In genomic region chr17:83125515-83126274, GRCh38 we compare ENCODE assay signal across 9 cellular contexts. TPM values are rescaled to one million over a fixed set of nuclear protein-coding genes. Genes with fewer than 3 reads are reported as not detected.
DNase-seq lines count a peak whose midpoint lies in the region; ATAC-seq and TF ChIP-seq lines count a peak whose summit lies in the region.
"Had no signal": no experiment of that assay in that cellular context is flagged by ENCODE, and none has a peak within 500 bp of the region (broad histone marks: within the 10 kb centered on the region; RNA-seq: fewer than 3 reads in every experiment).

No MANE protein-coding gene starts in this region.

- CTCF ChIA-PET in activated CD4-positive, alpha-beta T cell treated with anti-CD3 and anti-CD28 coated beads for 36 hours (lab: Charles Lee), result no interaction called here
- CTCF ChIA-PET in activated CD4-positive, alpha-beta T cell treated with anti-CD3 and anti-CD28 coated beads, Interleukin-2, amount 10 ng/mL, durations not matched to agents 7 days and 5 days (lab: Charles Lee), result interaction anchor here (1.1 kb wide), 1 partner anchor 9 kb away, joined by 6 read pairs; no protein-coding TSS in a partner anchor
- CTCF ChIA-PET in RWPE1 (lab: Yijun Ruan, JAX), result interaction anchor here (0.7 to 1.0 kb wide), 2 partner anchors 25 to 33 kb away, joined by 3 read pairs; no protein-coding TSS in a partner anchor

- no peak overlapping the region for H3K4me3 Mint-ChIP-seq in activated CD4-positive, alpha-beta T cell treated with anti-CD3 and anti-CD28 coated beads for 36 hours
- H3K4me3 Mint-ChIP-seq in activated CD4-positive, alpha-beta T cell treated with anti-CD3 and anti-CD28 coated beads, Interleukin-2, amount 10 ng/mL, durations not matched to agents 7 days and 5 days, result no peak overlapping the region

- no peak overlapping the region for H3K27ac Mint-ChIP-seq in activated CD4-positive, alpha-beta T cell treated with anti-CD3 and anti-CD28 coated beads for 36 hours
- H3K27ac Mint-ChIP-seq in activated CD4-positive, alpha-beta T cell treated with anti-CD3 and anti-CD28 coated beads, Interleukin-2, amount 10 ng/mL, durations not matched to agents 7 days and 5 days, result no peak overlapping the region

- peaks cover 9% of the 10 kb centered on the region for H3K4me1 Mint-ChIP-seq in activated CD4-positive, alpha-beta T cell treated with anti-CD3 and anti-CD28 coated beads for 36 hours
- H3K4me1 Mint-ChIP-seq in activated CD4-positive, alpha-beta T cell treated with anti-CD3 and anti-CD28 coated beads, Interleukin-2, amount 10 ng/mL, durations not matched to agents 7 days and 5 days, result peaks cover 18% of the 10 kb centered on the region

- no peaks in the 10 kb centered on the region for H3K9me3 Mint-ChIP-seq in activated CD4-positive, alpha-beta T cell treated with anti-CD3 and anti-CD28 coated beads for 36 hours (ENCODE audit: low read depth)
- peaks cover 4% of the 10 kb centered on the region for H3K9me3 Mint-ChIP-seq in activated CD4-positive, alpha-beta T cell treated with anti-CD3 and anti-CD28 coated beads, Interleukin-2, amount 10 ng/mL, durations not matched to agents 7 days and 5 days

- H3K4me1 ChIP-seq in heart left ventricle, result peaks cover 0 to 12% (median 0%) of the 10 kb centered on the region in 12 donors

- peak; percentile 44 for DNase-seq in activated CD4-positive, alpha-beta T cell treated with anti-CD3 and anti-CD28 coated beads for 36 hours
- DNase-seq in activated CD4-positive, alpha-beta T cell treated with anti-CD3 and anti-CD28 coated beads, Interleukin-2, amount 10 ng/mL, durations not matched to agents 7 days and 5 days, result no peak
- peak; percentile 21 for DNase-seq in RWPE1 (ENCODE audit: low spot score)
- peak in 3 of 5 donors; percentile 51 to 68 (median 57) for DNase-seq in heart left ventricle
- DNase-seq in stimulated activated naive CD8-positive, alpha-beta T cell treated with anti-CD3 and anti-CD28 coated beads, Interleukin-15, Interleukin-2, amounts not matched to agents 100 U/mL and 50 U/mL, for 24 hours, result peak; percentile 18
- DNase-seq in foreskin fibroblast, result no peak
- no peak for DNase-seq in NCI-H146 (lab: John Stamatoyannopoulos, UW)
- DNase-seq: AML-193 had no signal

- peak overlapping the region in 1 of 12 donors; percentile 15 for H3K4me3 ChIP-seq in heart left ventricle
- H3K4me3 ChIP-seq in foreskin fibroblast (ENCODE audit: low read depth in 1 of 2, low read length in 2 of 2), result no peak overlapping the region

- H3K9me3 ChIP-seq in heart left ventricle, result no peaks in the 10 kb centered on the region

- WGBS in heart left ventricle, 4 donors, result 58 to 70% (median 66%) methylated on average over 21 of the region's 21 CpGs

- no peak for TF ChIP-seq POLR2A in heart left ventricle (IDR thresholded peaks at IDR 0.05)

- H3K36me3 Mint-ChIP-seq in activated CD4-positive, alpha-beta T cell treated with anti-CD3 and anti-CD28 coated beads for 36 hours (ENCODE audit: low read depth), result no peaks in the 10 kb centered on the region
- no peaks in the 10 kb centered on the region for H3K36me3 Mint-ChIP-seq in activated CD4-positive, alpha-beta T cell treated with anti-CD3 and anti-CD28 coated beads, Interleukin-2, amount 10 ng/mL, durations not matched to agents 7 days and 5 days (ENCODE audit: low read depth)

- H3K36me3 ChIP-seq in heart left ventricle, result no peaks in the 10 kb centered on the region

- TF ChIP-seq CTCF in RWPE1 (conservative IDR thresholded peaks at IDR 0.05; ENCODE audit: low read depth), result no peak
- no peak for TF ChIP-seq CTCF in heart left ventricle (IDR thresholded peaks at IDR 0.05)
- no peak for TF ChIP-seq CTCF in foreskin fibroblast (IDR thresholded peaks at IDR 0.05; ENCODE audit: low read depth, low read length)

- peak overlapping the region; percentile 92 for H3K27ac ChIP-seq in RWPE1
- no peak overlapping the region for H3K27ac ChIP-seq in heart left ventricle

- POLR2A ChIA-PET in activated CD4-positive, alpha-beta T cell treated with anti-CD3 and anti-CD28 coated beads for 36 hours (lab: Charles Lee), result no interaction called here
- POLR2A ChIA-PET in activated CD4-positive, alpha-beta T cell treated with anti-CD3 and anti-CD28 coated beads, Interleukin-2, amount 10 ng/mL, durations not matched to agents 7 days and 5 days (lab: Charles Lee), result no interaction called here
- POLR2A ChIA-PET in RWPE1 (lab: Yijun Ruan, JAX; ENCODE audit: low non-redundant PET), result no interaction called here

- ATAC-seq in activated CD4-positive, alpha-beta T cell treated with anti-CD3 and anti-CD28 coated beads for 36 hours, result peak; percentile 44
- ATAC-seq in heart left ventricle (peak in 3 of 4 donors; percentile 41 to 78 (median 64)), SK-N-SH treated with all-trans-retinoic acid at 6 μM for 48 hours (no peak)
- peak; percentile 37 for ATAC-seq in stimulated activated naive CD8-positive, alpha-beta T cell treated with anti-CD3 and anti-CD28 coated beads, Interleukin-15, Interleukin-2, amounts not matched to agents 100 U/mL and 50 U/mL, for 24 hours

- H3K27me3 Mint-ChIP-seq in activated CD4-positive, alpha-beta T cell treated with anti-CD3 and anti-CD28 coated beads for 36 hours, result peaks cover 29% of the 10 kb centered on the region
- peaks cover 26% of the 10 kb centered on the region for H3K27me3 Mint-ChIP-seq in activated CD4-positive, alpha-beta T cell treated with anti-CD3 and anti-CD28 coated beads, Interleukin-2, amount 10 ng/mL, durations not matched to agents 7 days and 5 days

- intact Hi-C loops in activated CD4-positive, alpha-beta T cell treated with anti-CD3 and anti-CD28 coated beads for 36 hours (cut with DNase I, micrococcal nuclease), result no loop called here
- intact Hi-C loops in heart left ventricle (cut with DNase I), result no loop called here

- peaks cover 0 to 4% (median 0%) of the 10 kb centered on the region in 9 donors for H3K27me3 ChIP-seq in heart left ventricle

TF ChIP-seq in SK-N-SH treated with all-trans-retinoic acid at 6 μM for 48 hours, 23 proteins besides CTCF, POLR2A, EP300 and RAD21:
- TF ChIP-seq ZNF8 (CRISPR knock-in tag; IDR thresholded peaks at IDR 0.05), result no peak
- TF ChIP-seq, protein P1, sequence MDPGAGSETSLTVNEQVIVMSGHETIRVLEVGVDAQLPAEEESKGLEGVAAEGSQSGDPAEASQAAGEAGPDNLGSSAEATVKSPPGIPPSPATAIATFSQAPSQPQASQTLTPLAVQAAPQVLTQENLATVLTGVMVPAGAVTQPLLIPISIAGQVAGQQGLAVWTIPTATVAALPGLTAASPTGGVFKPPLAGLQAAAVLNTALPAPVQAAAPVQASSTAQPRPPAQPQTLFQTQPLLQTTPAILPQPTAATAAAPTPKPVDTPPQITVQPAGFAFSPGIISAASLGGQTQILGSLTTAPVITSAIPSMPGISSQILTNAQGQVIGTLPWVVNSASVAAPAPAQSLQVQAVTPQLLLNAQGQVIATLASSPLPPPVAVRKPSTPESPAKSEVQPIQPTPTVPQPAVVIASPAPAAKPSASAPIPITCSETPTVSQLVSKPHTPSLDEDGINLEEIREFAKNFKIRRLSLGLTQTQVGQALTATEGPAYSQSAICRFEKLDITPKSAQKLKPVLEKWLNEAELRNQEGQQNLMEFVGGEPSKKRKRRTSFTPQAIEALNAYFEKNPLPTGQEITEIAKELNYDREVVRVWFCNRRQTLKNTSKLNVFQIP (CRISPR knock-in tag; IDR thresholded peaks at IDR 0.05; ENCODE audit: borderline replicate concordance, low read depth), result no peak
- TF ChIP-seq ZNF70 (CRISPR knock-in tag; IDR thresholded peaks at IDR 0.05), result no peak
- no peak for TF ChIP-seq ISL1 (CRISPR knock-in tag; IDR thresholded peaks at IDR 0.05)
- no peak for TF ChIP-seq ZFP3 (CRISPR knock-in tag; IDR thresholded peaks at IDR 0.05)
- TF ChIP-seq, protein P2, sequence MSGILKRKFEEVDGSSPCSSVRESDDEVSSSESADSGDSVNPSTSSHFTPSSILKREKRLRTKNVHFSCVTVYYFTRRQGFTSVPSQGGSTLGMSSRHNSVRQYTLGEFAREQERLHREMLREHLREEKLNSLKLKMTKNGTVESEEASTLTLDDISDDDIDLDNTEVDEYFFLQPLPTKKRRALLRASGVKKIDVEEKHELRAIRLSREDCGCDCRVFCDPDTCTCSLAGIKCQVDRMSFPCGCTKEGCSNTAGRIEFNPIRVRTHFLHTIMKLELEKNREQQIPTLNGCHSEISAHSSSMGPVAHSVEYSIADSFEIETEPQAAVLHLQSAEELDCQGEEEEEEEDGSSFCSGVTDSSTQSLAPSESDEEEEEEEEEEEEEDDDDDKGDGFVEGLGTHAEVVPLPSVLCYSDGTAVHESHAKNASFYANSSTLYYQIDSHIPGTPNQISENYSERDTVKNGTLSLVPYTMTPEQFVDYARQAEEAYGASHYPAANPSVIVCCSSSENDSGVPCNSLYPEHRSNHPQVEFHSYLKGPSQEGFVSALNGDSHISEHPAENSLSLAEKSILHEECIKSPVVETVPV (CRISPR knock-in tag; IDR thresholded peaks at IDR 0.05), result no peak

RNA-seq across cellular contexts. Expression of gene METRNL, which starts 46.3 kb away (rescaled TPM):
- total RNA-seq in activated CD4-positive, alpha-beta T cell treated with anti-CD3 and anti-CD28 coated beads for 36 hours, result 10 to 100 TPM; 22.4 to 26.3 TPM
- 1 to 10 TPM; 2.1 to 2.2 TPM for total RNA-seq in activated CD4-positive, alpha-beta T cell treated with anti-CD3 and anti-CD28 coated beads, Interleukin-2, amount 10 ng/mL, durations not matched to agents 7 days and 5 days
- total RNA-seq in heart left ventricle, result 100 to 1,000 TPM in 1 of 9 donors, 10 to 100 TPM in 8; 60.6 to 121 (median 79.5) TPM
- polyA plus RNA-seq in heart left ventricle, result 100 to 1,000 TPM in 1 of 2 donors, 10 to 100 TPM in 1; 59.4 to 144 TPM

Comparison
In these comparisons a context has a peak if more than half of its experiments do, and no peak if none do; other contexts are left out.
1. DNase-seq: peak in activated CD4-positive, alpha-beta T cell treated with anti-CD3 and anti-CD28 coated beads for 36 hours (single experiment), RWPE1 (single experiment), heart left ventricle (3 of 5) and stimulated activated naive CD8-positive, alpha-beta T cell treated with anti-CD3 and anti-CD28 coated beads, Interleukin-15, Interleukin-2, amounts not matched to agents 100 U/mL and 50 U/mL, for 24 hours (single experiment); none in activated CD4-positive, alpha-beta T cell treated with anti-CD3 and anti-CD28 coated beads, Interleukin-2, amount 10 ng/mL, durations not matched to agents 7 days and 5 days (single experiment), foreskin fibroblast (0 of 2) and NCI-H146 (single experiment).
2. RNA of gene METRNL, which starts 46.3 kb away (total RNA-seq): 60.6 to 121 TPM in heart left ventricle and 22.4 to 26.3 TPM in activated CD4-positive, alpha-beta T cell treated with anti-CD3 and anti-CD28 coated beads for 36 hours; 2.1 to 2.2 TPM in activated CD4-positive, alpha-beta T cell treated with anti-CD3 and anti-CD28 coated beads, Interleukin-2, amount 10 ng/mL, durations not matched to agents 7 days and 5 days; every median in the first group is over 4 times any median in the second.